Comparison of ENCODE assay signal across 2 cellular contexts in the genomic region with DNA sequence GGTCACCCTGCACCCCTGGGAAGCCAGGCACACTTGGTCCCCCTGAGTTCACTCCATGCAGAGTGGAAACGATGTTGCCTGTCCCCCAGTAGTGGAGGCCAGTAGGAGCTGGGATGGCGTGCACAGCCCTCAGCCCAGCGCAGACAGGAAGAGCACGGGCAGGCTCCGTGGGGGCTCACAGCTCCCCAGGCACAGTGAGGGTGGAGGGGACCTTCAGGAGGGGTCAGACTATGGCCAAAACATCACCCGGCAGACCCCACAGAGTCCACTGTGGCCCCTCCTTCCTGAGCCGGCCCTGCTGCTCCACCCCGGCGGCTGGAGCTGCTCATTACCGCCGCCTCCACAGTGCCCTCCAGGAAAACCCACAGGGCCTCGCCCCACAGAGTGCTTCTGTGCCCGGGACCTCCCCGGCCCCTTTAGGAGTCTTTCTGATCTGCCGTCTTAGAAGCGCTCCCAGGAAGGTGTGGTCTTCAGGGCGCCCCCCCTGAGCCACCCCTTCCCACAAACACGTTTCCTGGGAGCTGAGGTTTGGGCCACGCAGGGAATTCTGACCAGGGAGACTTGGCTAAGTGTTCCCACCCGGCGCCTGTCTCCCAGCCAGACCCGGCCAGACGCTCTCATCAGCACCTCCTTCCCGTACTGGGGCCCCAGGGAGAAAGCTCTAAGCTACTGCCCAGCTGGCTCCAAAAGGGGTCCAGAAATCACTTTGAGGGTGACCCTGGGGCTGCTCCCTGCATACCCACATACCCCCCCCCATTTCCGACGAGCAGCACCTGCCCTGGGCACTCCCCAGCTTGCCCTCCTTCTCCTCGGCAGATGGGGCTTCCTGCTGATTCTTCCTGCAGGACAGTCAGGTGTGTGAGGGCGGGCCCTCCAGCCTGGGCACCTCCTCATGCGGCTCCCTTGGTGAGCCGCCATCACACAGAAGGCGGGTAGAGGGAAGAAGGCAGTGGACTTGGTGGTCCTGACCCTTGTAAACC.
TF ChIP-seq lines count a peak whose summit lies in the region.

No MANE protein-coding gene starts in this region.

TF ChIP-seq in HEK293, 187 proteins besides CTCF, POLR2A, EP300 and RAD21:
- TF ChIP-seq, protein P1, sequence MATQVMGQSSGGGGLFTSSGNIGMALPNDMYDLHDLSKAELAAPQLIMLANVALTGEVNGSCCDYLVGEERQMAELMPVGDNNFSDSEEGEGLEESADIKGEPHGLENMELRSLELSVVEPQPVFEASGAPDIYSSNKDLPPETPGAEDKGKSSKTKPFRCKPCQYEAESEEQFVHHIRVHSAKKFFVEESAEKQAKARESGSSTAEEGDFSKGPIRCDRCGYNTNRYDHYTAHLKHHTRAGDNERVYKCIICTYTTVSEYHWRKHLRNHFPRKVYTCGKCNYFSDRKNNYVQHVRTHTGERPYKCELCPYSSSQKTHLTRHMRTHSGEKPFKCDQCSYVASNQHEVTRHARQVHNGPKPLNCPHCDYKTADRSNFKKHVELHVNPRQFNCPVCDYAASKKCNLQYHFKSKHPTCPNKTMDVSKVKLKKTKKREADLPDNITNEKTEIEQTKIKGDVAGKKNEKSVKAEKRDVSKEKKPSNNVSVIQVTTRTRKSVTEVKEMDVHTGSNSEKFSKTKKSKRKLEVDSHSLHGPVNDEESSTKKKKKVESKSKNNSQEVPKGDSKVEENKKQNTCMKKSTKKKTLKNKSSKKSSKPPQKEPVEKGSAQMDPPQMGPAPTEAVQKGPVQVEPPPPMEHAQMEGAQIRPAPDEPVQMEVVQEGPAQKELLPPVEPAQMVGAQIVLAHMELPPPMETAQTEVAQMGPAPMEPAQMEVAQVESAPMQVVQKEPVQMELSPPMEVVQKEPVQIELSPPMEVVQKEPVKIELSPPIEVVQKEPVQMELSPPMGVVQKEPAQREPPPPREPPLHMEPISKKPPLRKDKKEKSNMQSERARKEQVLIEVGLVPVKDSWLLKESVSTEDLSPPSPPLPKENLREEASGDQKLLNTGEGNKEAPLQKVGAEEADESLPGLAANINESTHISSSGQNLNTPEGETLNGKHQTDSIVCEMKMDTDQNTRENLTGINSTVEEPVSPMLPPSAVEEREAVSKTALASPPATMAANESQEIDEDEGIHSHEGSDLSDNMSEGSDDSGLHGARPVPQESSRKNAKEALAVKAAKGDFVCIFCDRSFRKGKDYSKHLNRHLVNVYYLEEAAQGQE (tag by site-specific recombination; IDR thresholded peaks at IDR 0.05), result no peak
- no peak for TF ChIP-seq ZNF302 (tag by site-specific recombination; IDR thresholded peaks at IDR 0.05; ENCODE audit: low read depth)
- TF ChIP-seq, protein P2, sequence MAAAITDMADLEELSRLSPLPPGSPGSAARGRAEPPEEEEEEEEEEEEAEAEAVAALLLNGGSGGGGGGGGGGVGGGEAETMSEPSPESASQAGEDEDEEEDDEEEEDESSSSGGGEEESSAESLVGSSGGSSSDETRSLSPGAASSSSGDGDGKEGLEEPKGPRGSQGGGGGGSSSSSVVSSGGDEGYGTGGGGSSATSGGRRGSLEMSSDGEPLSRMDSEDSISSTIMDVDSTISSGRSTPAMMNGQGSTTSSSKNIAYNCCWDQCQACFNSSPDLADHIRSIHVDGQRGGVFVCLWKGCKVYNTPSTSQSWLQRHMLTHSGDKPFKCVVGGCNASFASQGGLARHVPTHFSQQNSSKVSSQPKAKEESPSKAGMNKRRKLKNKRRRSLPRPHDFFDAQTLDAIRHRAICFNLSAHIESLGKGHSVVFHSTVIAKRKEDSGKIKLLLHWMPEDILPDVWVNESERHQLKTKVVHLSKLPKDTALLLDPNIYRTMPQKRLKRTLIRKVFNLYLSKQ (tag by site-specific recombination; IDR thresholded peaks at IDR 0.05; ENCODE audit: borderline replicate concordance), result no peak
- TF ChIP-seq, protein P3, sequence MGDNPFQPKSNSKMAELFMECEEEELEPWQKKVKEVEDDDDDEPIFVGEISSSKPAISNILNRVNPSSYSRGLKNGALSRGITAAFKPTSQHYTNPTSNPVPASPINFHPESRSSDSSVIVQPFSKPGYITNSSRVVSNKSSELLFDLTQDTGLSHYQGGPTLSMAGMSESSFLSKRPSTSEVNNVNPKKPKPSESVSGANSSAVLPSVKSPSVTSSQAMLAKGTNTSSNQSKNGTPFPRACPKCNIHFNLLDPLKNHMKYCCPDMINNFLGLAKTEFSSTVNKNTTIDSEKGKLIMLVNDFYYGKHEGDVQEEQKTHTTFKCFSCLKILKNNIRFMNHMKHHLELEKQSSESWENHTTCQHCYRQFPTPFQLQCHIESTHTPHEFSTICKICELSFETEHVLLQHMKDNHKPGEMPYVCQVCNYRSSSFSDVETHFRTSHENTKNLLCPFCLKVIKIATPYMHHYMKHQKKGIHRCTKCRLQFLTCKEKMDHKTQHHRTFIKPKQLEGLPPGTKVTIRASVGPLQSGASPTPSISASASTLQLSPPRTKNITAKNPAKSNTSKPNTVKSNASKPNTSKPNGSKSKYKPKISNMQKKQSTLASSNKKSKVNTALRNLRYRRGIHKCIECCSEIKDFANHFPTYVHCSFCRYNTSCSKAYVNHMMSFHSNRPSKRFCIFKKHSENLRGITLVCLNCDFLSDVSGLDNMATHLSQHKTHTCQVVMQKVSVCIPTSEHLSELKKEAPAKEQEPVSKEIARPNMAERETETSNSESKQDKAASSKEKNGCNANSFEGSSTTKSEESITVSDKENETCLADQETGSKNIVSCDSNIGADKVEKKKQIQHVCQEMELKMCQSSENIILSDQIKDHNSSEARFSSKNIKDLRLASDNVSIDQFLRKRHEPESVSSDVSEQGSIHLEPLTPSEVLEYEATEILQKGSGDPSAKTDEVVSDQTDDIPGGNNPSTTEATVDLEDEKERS (tag by site-specific recombination; IDR thresholded peaks at IDR 0.05), result no peak
- TF ChIP-seq ZFHX2 (tag by site-specific recombination; conservative IDR thresholded peaks at IDR 0.05), result 0 out of 2 replicates have a peak, but pooled peaks have one; percentile 6
- TF ChIP-seq ZNF423 (tag by site-specific recombination; IDR thresholded peaks at IDR 0.05), result no peak
- no peak for TF ChIP-seq ZXDB (tag by site-specific recombination; IDR thresholded peaks at IDR 0.05)

TF ChIP-seq in HepG2, 621 proteins besides CTCF, POLR2A, EP300 and RAD21:
- TF ChIP-seq ZNF501 (CRISPR knock-in tag; IDR thresholded peaks at IDR 0.05) (no peak), ZNF605 (CRISPR knock-in tag; IDR thresholded peaks at IDR 0.05) (0 out of 2 replicates have a peak, but pooled peaks have one; percentile 1), ZNF354B (CRISPR knock-in tag; IDR thresholded peaks at IDR 0.05) (peak; percentile 77; the same call in 1 of the 2 replicates)
- TF ChIP-seq, protein P4, sequence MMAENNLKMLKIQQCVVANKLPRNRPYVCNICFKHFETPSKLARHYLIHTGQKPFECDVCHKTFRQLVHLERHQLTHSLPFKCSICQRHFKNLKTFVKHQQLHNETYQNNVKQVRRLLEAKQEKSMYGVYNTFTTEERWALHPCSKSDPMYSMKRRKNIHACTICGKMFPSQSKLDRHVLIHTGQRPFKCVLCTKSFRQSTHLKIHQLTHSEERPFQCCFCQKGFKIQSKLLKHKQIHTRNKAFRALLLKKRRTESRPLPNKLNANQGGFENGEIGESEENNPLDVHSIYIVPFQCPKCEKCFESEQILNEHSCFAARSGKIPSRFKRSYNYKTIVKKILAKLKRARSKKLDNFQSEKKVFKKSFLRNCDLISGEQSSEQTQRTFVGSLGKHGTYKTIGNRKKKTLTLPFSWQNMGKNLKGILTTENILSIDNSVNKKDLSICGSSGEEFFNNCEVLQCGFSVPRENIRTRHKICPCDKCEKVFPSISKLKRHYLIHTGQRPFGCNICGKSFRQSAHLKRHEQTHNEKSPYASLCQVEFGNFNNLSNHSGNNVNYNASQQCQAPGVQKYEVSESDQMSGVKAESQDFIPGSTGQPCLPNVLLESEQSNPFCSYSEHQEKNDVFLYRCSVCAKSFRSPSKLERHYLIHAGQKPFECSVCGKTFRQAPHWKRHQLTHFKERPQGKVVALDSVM (CRISPR knock-in tag; IDR thresholded peaks at IDR 0.05), result no peak
TF ChIP-seq in HepG2: peak in this region for 2.
